Comparison of ENCODE assay signal across 9 cellular contexts in genomic region chr6:149450679-149451360, GRCh38. TPM values are rescaled to one million over a fixed set of nuclear protein-coding genes. Genes with fewer than 3 reads are reported as not detected.
DNase-seq lines count a peak whose midpoint lies in the region; ATAC-seq and TF ChIP-seq lines count a peak whose summit lies in the region.
"Had no signal": no experiment of that assay in that cellular context is flagged by ENCODE, and none has a peak within 500 bp of the region (broad histone marks: within the 10 kb centered on the region; RNA-seq: fewer than 3 reads in every experiment).

No MANE protein-coding gene starts in this region.

- WGBS in psoas muscle, 3 donors = 7 to 8% (median 8%) methylated on average over 57 to 85 of the region's 85 CpGs

- H3K27me3 ChIP-seq in CD8-positive, alpha-beta T cell (ENCODE audit: insufficient read depth, low read length) = no peaks in the 10 kb centered on the region
- peaks cover 0 to 10% (median 2%) of the 10 kb centered on the region in 3 donors for H3K27me3 ChIP-seq in psoas muscle (ENCODE audit: insufficient read depth in 3 of 3, low read length in 2 of 3)

- TF ChIP-seq CTCF in CD8-positive, alpha-beta T cell (IDR thresholded peaks at IDR 0.05) = no peak
- TF ChIP-seq CTCF in psoas muscle (IDR thresholded peaks at IDR 0.05) = no peak

- H3K27ac Mint-ChIP-seq in CD8-positive, alpha-beta T cell = no peak overlapping the region
- H3K27ac Mint-ChIP-seq in activated T-helper 2 cell treated with anti-CD3 and anti-CD28 coated beads, Interferon-gamma antibody, Interleukin-2, Interleukin-4, amounts not matched to agents 10 μg/mL and 5 μg/mL and 100 μg/mL, durations not matched to agents 14 hours and 24 hours and 36 hours = no peak overlapping the region
- no peak overlapping the region for H3K27ac Mint-ChIP-seq in immature natural killer cell

- peak overlapping the region; percentile 33 for H3K4me3 ChIP-seq in CD8-positive, alpha-beta T cell (ENCODE audit: low read depth, low read length)
- peak overlapping the region; percentile 69 for H3K4me3 ChIP-seq in psoas muscle

- H3K4me1 Mint-ChIP-seq in CD8-positive, alpha-beta T cell (ENCODE audit: low read depth) = peaks cover 2% of the 10 kb centered on the region
- no peaks in the 10 kb centered on the region for H3K4me1 Mint-ChIP-seq in activated T-helper 2 cell treated with anti-CD3 and anti-CD28 coated beads, Interferon-gamma antibody, Interleukin-2, Interleukin-4, amounts not matched to agents 10 μg/mL and 5 μg/mL and 100 μg/mL, durations not matched to agents 14 hours and 24 hours and 36 hours (ENCODE audit: low read depth)
- H3K4me1 Mint-ChIP-seq in immature natural killer cell = no peaks in the 10 kb centered on the region

- no peaks in the 10 kb centered on the region for H3K36me3 ChIP-seq in CD8-positive, alpha-beta T cell (ENCODE audit: insufficient read depth, low read length)
- H3K36me3 ChIP-seq in psoas muscle (ENCODE audit: insufficient read depth in 1 of 2, low read depth in 1 of 2) = no peaks in the 10 kb centered on the region
- H3K36me3 ChIP-seq: neutrophil had no signal

- H3K4me3 Mint-ChIP-seq in CD8-positive, alpha-beta T cell = peak overlapping the region; percentile 58
- H3K4me3 Mint-ChIP-seq in activated T-helper 2 cell treated with anti-CD3 and anti-CD28 coated beads, Interferon-gamma antibody, Interleukin-2, Interleukin-4, amounts not matched to agents 10 μg/mL and 5 μg/mL and 100 μg/mL, durations not matched to agents 14 hours and 24 hours and 36 hours (ENCODE audit: low read depth) = peak overlapping the region; percentile 17
- peak overlapping the region in 2 of 5 donors; percentile 27 to 39 for H3K4me3 Mint-ChIP-seq in immature natural killer cell

- no peak for DNase-seq in CD8-positive, alpha-beta T cell
- DNase-seq in activated T-helper 2 cell treated with anti-CD3 and anti-CD28 coated beads, Interferon-gamma antibody, Interleukin-2, Interleukin-4, amounts not matched to agents 10 μg/mL and 5 μg/mL and 100 μg/mL, durations not matched to agents 14 hours and 24 hours and 36 hours (ENCODE audit: low spot score) = no peak
- DNase-seq in hepatic stellate cell (ENCODE audit: low spot score) = peak; percentile 50
- DNase-seq in psoas muscle = peak; percentile 39 to 66
- DNase-seq in immature natural killer cell = no peak

- no peaks in the 10 kb centered on the region for H3K9me3 ChIP-seq in CD8-positive, alpha-beta T cell (ENCODE audit: low read length)
- no peaks in the 10 kb centered on the region for H3K9me3 ChIP-seq in psoas muscle
- H3K9me3 ChIP-seq: neutrophil had no signal

- CTCF ChIA-PET in CD8-positive, alpha-beta T cell (lab: Charles Lee) = interaction anchor here (0.7 to 1.6 kb wide), 3 partner anchors 19 to 66 kb away, joined by 3 to 5 read pairs (median 4); no protein-coding TSS in a partner anchor

- intact Hi-C loops in CD8-positive, alpha-beta T cell (cut with DNase I, micrococcal nuclease) = no loop called here
- intact Hi-C loops in activated T-helper 2 cell treated with anti-CD3 and anti-CD28 coated beads, Interferon-gamma antibody, Interleukin-2, Interleukin-4, amounts not matched to agents 10 μg/mL and 5 μg/mL and 100 μg/mL, durations not matched to agents 14 hours and 24 hours and 36 hours (cut with micrococcal nuclease) = no loop called here
- intact Hi-C loops in psoas muscle (cut with DNase I) = no loop called here

- H3K36me3 Mint-ChIP-seq in CD8-positive, alpha-beta T cell = peaks cover 6% of the 10 kb centered on the region
- peaks cover 11% of the 10 kb centered on the region for H3K36me3 Mint-ChIP-seq in activated T-helper 2 cell treated with anti-CD3 and anti-CD28 coated beads, Interferon-gamma antibody, Interleukin-2, Interleukin-4, amounts not matched to agents 10 μg/mL and 5 μg/mL and 100 μg/mL, durations not matched to agents 14 hours and 24 hours and 36 hours (ENCODE audit: low read depth)
- H3K36me3 Mint-ChIP-seq in immature natural killer cell = peaks cover 0 to 4% (median 0%) of the 10 kb centered on the region in 3 donors

- peaks cover 4% of the 10 kb centered on the region for H3K4me1 ChIP-seq in CD8-positive, alpha-beta T cell (ENCODE audit: insufficient read depth, low read length)
- H3K4me1 ChIP-seq in psoas muscle = peaks cover 22% of the 10 kb centered on the region

- no peak for ATAC-seq in CD8-positive, alpha-beta T cell
- ATAC-seq in psoas muscle (peak in 2 of 4 donors; percentile 13 to 17), GM19455 (IDR thresholded peaks at IDR 0.05; ENCODE audit: unreplicated experiment) (no peak), GM19395 (IDR thresholded peaks at IDR 0.05; ENCODE audit: unreplicated experiment) (no peak), GM21360 (IDR thresholded peaks at IDR 0.05; ENCODE audit: unreplicated experiment) (no peak)

- H3K27ac ChIP-seq in CD8-positive, alpha-beta T cell (ENCODE audit: low read depth, low read length) = no peak overlapping the region
- no peak overlapping the region for H3K27ac ChIP-seq in psoas muscle
- H3K27ac ChIP-seq: neutrophil had no signal

- H3K9me3 Mint-ChIP-seq in CD8-positive, alpha-beta T cell = no peaks in the 10 kb centered on the region
- no peaks in the 10 kb centered on the region for H3K9me3 Mint-ChIP-seq in activated T-helper 2 cell treated with anti-CD3 and anti-CD28 coated beads, Interferon-gamma antibody, Interleukin-2, Interleukin-4, amounts not matched to agents 10 μg/mL and 5 μg/mL and 100 μg/mL, durations not matched to agents 14 hours and 24 hours and 36 hours
- H3K9me3 Mint-ChIP-seq in immature natural killer cell = no peaks in the 10 kb centered on the region

- no peaks in the 10 kb centered on the region for H3K27me3 Mint-ChIP-seq in CD8-positive, alpha-beta T cell (ENCODE audit: low read depth)
- H3K27me3 Mint-ChIP-seq in activated T-helper 2 cell treated with anti-CD3 and anti-CD28 coated beads, Interferon-gamma antibody, Interleukin-2, Interleukin-4, amounts not matched to agents 10 μg/mL and 5 μg/mL and 100 μg/mL, durations not matched to agents 14 hours and 24 hours and 36 hours (ENCODE audit: low read depth) = no peaks in the 10 kb centered on the region
- peaks cover 1 to 6% (median 5%) of the 10 kb centered on the region in 3 donors for H3K27me3 Mint-ChIP-seq in immature natural killer cell (ENCODE audit: low read depth in 3 of 3)

- POLR2A ChIA-PET in CD8-positive, alpha-beta T cell (lab: Charles Lee) = no interaction called here

RNA-seq across cellular contexts. Expression of gene ZC3H12D, which starts 34.0 kb away (rescaled TPM):
- 10 to 100 TPM; 45.9 to 50.0 TPM for total RNA-seq in CD8-positive, alpha-beta T cell
- total RNA-seq in activated T-helper 2 cell treated with anti-CD3 and anti-CD28 coated beads, Interferon-gamma antibody, Interleukin-2, Interleukin-4, amounts not matched to agents 10 μg/mL and 5 μg/mL and 100 μg/mL, durations not matched to agents 14 hours and 24 hours and 36 hours = 15.0 and 15.6 TPM in 2 replicates
- total RNA-seq in psoas muscle = under 1 TPM; 0.17 to 0.41 (median 0.26) TPM
- under 1 TPM; 0.17 to 0.28 (median 0.26) TPM for polyA plus RNA-seq in psoas muscle
- not detected for polyA plus RNA-seq in immature natural killer cell

RNA-seq across cellular contexts. Expression of gene SUMO4, which starts 50.8 kb away (rescaled TPM):
- total RNA-seq in CD8-positive, alpha-beta T cell = 1 to 10 TPM; 5.4 to 6.7 TPM
- total RNA-seq in activated T-helper 2 cell treated with anti-CD3 and anti-CD28 coated beads, Interferon-gamma antibody, Interleukin-2, Interleukin-4, amounts not matched to agents 10 μg/mL and 5 μg/mL and 100 μg/mL, durations not matched to agents 14 hours and 24 hours and 36 hours = 7.7 and 7.8 TPM in 2 replicates
- under 1 TPM; 0.26 to 0.42 (median 0.36) TPM for total RNA-seq in psoas muscle
- polyA plus RNA-seq in psoas muscle = under 1 TPM in 1 of 3 donors, not detected in 2; 0.16 TPM
- under 1 TPM in 1 of 3 donors, not detected in 2; 0.94 TPM for polyA plus RNA-seq in immature natural killer cell

Comparison
In these comparisons a context has a peak if more than half of its experiments do, and no peak if none do; other contexts are left out.
1. DNase-seq: peak in hepatic stellate cell (single experiment) and psoas muscle (2 of 2); none in CD8-positive, alpha-beta T cell (0 of 7), activated T-helper 2 cell treated with anti-CD3 and anti-CD28 coated beads, Interferon-gamma antibody, Interleukin-2, Interleukin-4, amounts not matched to agents 10 μg/mL and 5 μg/mL and 100 μg/mL, durations not matched to agents 14 hours and 24 hours and 36 hours (single experiment) and immature natural killer cell (0 of 3).
2. RNA of gene ZC3H12D, which starts 34.0 kb away (total RNA-seq): 45.9 to 50.0 TPM in CD8-positive, alpha-beta T cell and 15.0 to 15.6 TPM in activated T-helper 2 cell treated with anti-CD3 and anti-CD28 coated beads, Interferon-gamma antibody, Interleukin-2, Interleukin-4, amounts not matched to agents 10 μg/mL and 5 μg/mL and 100 μg/mL, durations not matched to agents 14 hours and 24 hours and 36 hours; 0.17 to 0.41 TPM in psoas muscle; every median in the first group is over 10 times any median in the second.